In genomic region chr10:103594326-103594725, GRCh38 we compare ENCODE assay signal across 24 cellular contexts.
"Had no signal": no experiment of that assay in that cellular context is flagged by ENCODE, and none has a peak within 500 bp of the region (broad histone marks: within the 10 kb centered on the region; RNA-seq: fewer than 3 reads in every experiment).

No MANE protein-coding gene starts in this region.

- H2AFZ ChIP-seq: neural progenitor cell, parathyroid adenoma had no signal

- H3K27me3 Mint-ChIP-seq: effector memory CD8-positive, alpha-beta T cell; naive thymus-derived CD4-positive, alpha-beta T cell; progenitor cell of endocrine pancreas had no signal

- H3K4me3 ChIP-seq: esophagus squamous epithelium, left ventricle myocardium inferior, lower lobe of right lung, neural progenitor cell, right atrium auricular region, testis, tibial artery, upper lobe of left lung had no signal

- H3K9me3 Mint-ChIP-seq: effector memory CD8-positive, alpha-beta T cell; mesothelial cell of epicardium; nephron; neural progenitor cell; stimulated activated effector memory CD8-positive, alpha-beta T cell treated with anti-CD3 and anti-CD28 coated beads, Interleukin-12 subunit alpha, Interleukin-12 subunit beta, amount 100 ng/mL, for 72 hours had no signal

- H3K4me3 Mint-ChIP-seq: effector memory CD8-positive, alpha-beta T cell; mesothelial cell of epicardium; naive thymus-derived CD4-positive, alpha-beta T cell; nephron; neural progenitor cell; stimulated activated effector memory CD8-positive, alpha-beta T cell treated with anti-CD3 and anti-CD28 coated beads, Interleukin-12 subunit alpha, Interleukin-12 subunit beta, amount 100 ng/mL, for 72 hours had no signal

- H3K4me1 Mint-ChIP-seq: stimulated activated effector memory CD8-positive, alpha-beta T cell treated with anti-CD3 and anti-CD28 coated beads, Interleukin-12 subunit alpha, Interleukin-12 subunit beta, amount 100 ng/mL, for 72 hours had no signal

- H3K9me3 ChIP-seq: esophagus squamous epithelium, left ventricle myocardium inferior, lower lobe of right lung, right atrium auricular region, testis, tibial artery, upper lobe of left lung had no signal

- H3K27ac Mint-ChIP-seq: effector memory CD8-positive, alpha-beta T cell; mesothelial cell of epicardium; naive thymus-derived CD4-positive, alpha-beta T cell; neural progenitor cell; progenitor cell of endocrine pancreas; stimulated activated effector memory CD8-positive, alpha-beta T cell treated with anti-CD3 and anti-CD28 coated beads, Interleukin-12 subunit alpha, Interleukin-12 subunit beta, amount 100 ng/mL, for 72 hours had no signal

- DNase-seq: cortex of kidney; effector memory CD8-positive, alpha-beta T cell; erythroblast; esophagus squamous epithelium; head of caudate nucleus; left cardiac atrium; left ventricle myocardium inferior; lower lobe of right lung; naive thymus-derived CD4-positive, alpha-beta T cell; stimulated activated CD4-positive, alpha-beta T cell treated with anti-CD3 and anti-CD28 coated beads, Interleukin-2, amount 100 ng/mL, for 24 hours; stimulated activated CD4-positive, alpha-beta T cell treated with anti-CD3 and anti-CD28 coated beads, Interleukin-4, amount 100 ng/mL, for 24 hours; stimulated activated naive CD8-positive, alpha-beta T cell treated with anti-CD3 and anti-CD28 coated beads, Interleukin-15, Interleukin-2, amounts not matched to agents 100 U/mL and 50 U/mL, for 24 hours; substantia nigra; testis; tibial artery; upper lobe of left lung had no signal

- H3K27ac ChIP-seq: esophagus squamous epithelium, left ventricle myocardium inferior, lower lobe of right lung, neural progenitor cell, parathyroid adenoma, right atrium auricular region, testis, tibial artery, upper lobe of left lung had no signal

- H3K9ac ChIP-seq: neural progenitor cell, parathyroid adenoma had no signal

- H3K27me3 ChIP-seq: esophagus squamous epithelium, neural progenitor cell, right atrium auricular region, testis, tibial artery, upper lobe of left lung had no signal

- H3K36me3 Mint-ChIP-seq: mesothelial cell of epicardium; naive thymus-derived CD4-positive, alpha-beta T cell; neural progenitor cell; stimulated activated effector memory CD8-positive, alpha-beta T cell treated with anti-CD3 and anti-CD28 coated beads, Interleukin-12 subunit alpha, Interleukin-12 subunit beta, amount 100 ng/mL, for 72 hours had no signal

- H3K4me2 ChIP-seq: neural progenitor cell had no signal

- H3K4me1 ChIP-seq: lower lobe of right lung, neural progenitor cell, parathyroid adenoma had no signal

- H3K79me2 ChIP-seq: parathyroid adenoma had no signal

- ATAC-seq: effector memory CD8-positive, alpha-beta T cell; left cardiac atrium; lower lobe of right lung; naive thymus-derived CD4-positive, alpha-beta T cell; sciatic nerve; stimulated activated effector memory CD8-positive, alpha-beta T cell treated with anti-CD3 and anti-CD28 coated beads, Interleukin-12 subunit alpha, Interleukin-12 subunit beta, amount 100 ng/mL, for 72 hours; stimulated activated naive CD8-positive, alpha-beta T cell treated with anti-CD3 and anti-CD28 coated beads, Interleukin-15, Interleukin-2, amounts not matched to agents 100 U/mL and 50 U/mL, for 24 hours had no signal

- H3K36me3 ChIP-seq: left ventricle myocardium inferior, lower lobe of right lung, neural progenitor cell, right atrium auricular region had no signal
